ENCODE assay signal across 9 cellular contexts in genomic region chr11:72584293-72584921, GRCh38.
DNase-seq lines count a peak whose midpoint lies in the region; ATAC-seq, FAIRE-seq and TF ChIP-seq lines count a peak whose summit lies in the region.
"Had no signal": no experiment of that assay in that cellular context is flagged by ENCODE, and none has a peak within 500 bp of the region (broad histone marks: within the 10 kb centered on the region; RNA-seq: fewer than 3 reads in every experiment).

No MANE protein-coding gene starts in this region.

- WGBS in thyroid gland, 2 donors: 9 to 35% methylated on average over 27 to 47 of the region's 59 CpGs

- no peak for TF ChIP-seq CTCF in nephron (IDR thresholded peaks at IDR 0.05; ENCODE audit: unreplicated experiment in 3 of 3)
- TF ChIP-seq CTCF in thyroid gland (IDR thresholded peaks at IDR 0.05): no peak

- peak overlapping the region; percentile 71 to 76 for H3K4me3 Mint-ChIP-seq in effector memory CD8-positive, alpha-beta T cell
- peak overlapping the region; percentile 32 to 61 (median 34) for H3K4me3 Mint-ChIP-seq in nephron

- H3K4me1 Mint-ChIP-seq in effector memory CD8-positive, alpha-beta T cell (ENCODE audit: low read depth in 2 of 2): peaks cover 17 to 23% of the 10 kb centered on the region in 2 donors
- peaks cover 11% of the 10 kb centered on the region for H3K4me1 Mint-ChIP-seq in nephron

- intact Hi-C loops in thyroid gland (cut with DNase I): no loop called here

- H3K36me3 Mint-ChIP-seq in effector memory CD8-positive, alpha-beta T cell (ENCODE audit: insufficient read depth): peaks cover 4% of the 10 kb centered on the region
- H3K36me3 Mint-ChIP-seq in nephron (ENCODE audit: low read depth): no peaks in the 10 kb centered on the region

- ATAC-seq in effector memory CD8-positive, alpha-beta T cell (replicated peaks): peak; percentile 76
- ATAC-seq in GM18873 (IDR thresholded peaks at IDR 0.05; ENCODE audit: low FRiP score, unreplicated experiment): no peak

- H3K9me3 Mint-ChIP-seq in effector memory CD8-positive, alpha-beta T cell: no peaks in the 10 kb centered on the region
- no peaks in the 10 kb centered on the region for H3K9me3 Mint-ChIP-seq in nephron

- no peaks in the 10 kb centered on the region for H3K9me3 ChIP-seq in thyroid gland
- H3K9me3 ChIP-seq: A549 had no signal

- peaks cover 12 to 30% of the 10 kb centered on the region in 2 donors for H3K27me3 Mint-ChIP-seq in effector memory CD8-positive, alpha-beta T cell
- peaks cover 94% of the 10 kb centered on the region for H3K27me3 Mint-ChIP-seq in nephron (ENCODE audit: low read depth)

- peaks cover 0 to 16% of the 10 kb centered on the region in 2 donors for H3K4me1 ChIP-seq in thyroid gland
- H3K4me1 ChIP-seq: A549 had no signal

- TF ChIP-seq POLR2A in thyroid gland (IDR thresholded peaks at IDR 0.05) (no peak), H54 (IDR thresholded peaks at IDR 0.05; ENCODE audit: low read depth, low read length) (no peak)

- no peak for FAIRE-seq in H54 (lab: Jason Lieb, UNC)
- FAIRE-seq: A549 had no signal

- no peak overlapping the region for H3K27ac ChIP-seq in thyroid gland
- H3K27ac ChIP-seq: A549 had no signal

- peak; percentile 42 for DNase-seq in activated gamma-delta T cell treated with Interleukin-2 at 50 U/mL for 16 hours
- DNase-seq in activated gamma-delta T cell (lab: John Stamatoyannopoulos, UW): no peak
- peak; percentile 44 to 61 (median 49) for DNase-seq in effector memory CD8-positive, alpha-beta T cell
- peak; percentile 13 to 27 for DNase-seq in thyroid gland
- no peak for DNase-seq in H54 (ENCODE audit: insufficient read length, low spot score)
- DNase-seq in NCI-H2171 (lab: John Stamatoyannopoulos, UW): no peak

- no peak overlapping the region for H3K4me3 ChIP-seq in thyroid gland (replicated peaks in 1 of 3)
- H3K4me3 ChIP-seq: A549 had no signal

- H3K27me3 ChIP-seq in thyroid gland: no peaks in the 10 kb centered on the region

- peak overlapping the region; percentile 22 to 56 for H3K27ac Mint-ChIP-seq in effector memory CD8-positive, alpha-beta T cell
- H3K27ac Mint-ChIP-seq in nephron: no peak overlapping the region

- no peaks in the 10 kb centered on the region for H3K36me3 ChIP-seq in thyroid gland

Comparison
In these comparisons a context has a peak if more than half of its experiments do, and no peak if none do; other contexts are left out.
1. DNase-seq: peak in activated gamma-delta T cell treated with Interleukin-2 at 50 U/mL for 16 hours (single experiment), effector memory CD8-positive, alpha-beta T cell (3 of 3) and thyroid gland (2 of 2); none in activated gamma-delta T cell (single experiment), H54 (single experiment) and NCI-H2171 (single experiment).
2. H3K27ac Mint-ChIP-seq: peak in effector memory CD8-positive, alpha-beta T cell (2 of 2); none in nephron (0 of 3).